Comparison of ENCODE assay signal across 1 cellular context in the genomic region with DNA sequence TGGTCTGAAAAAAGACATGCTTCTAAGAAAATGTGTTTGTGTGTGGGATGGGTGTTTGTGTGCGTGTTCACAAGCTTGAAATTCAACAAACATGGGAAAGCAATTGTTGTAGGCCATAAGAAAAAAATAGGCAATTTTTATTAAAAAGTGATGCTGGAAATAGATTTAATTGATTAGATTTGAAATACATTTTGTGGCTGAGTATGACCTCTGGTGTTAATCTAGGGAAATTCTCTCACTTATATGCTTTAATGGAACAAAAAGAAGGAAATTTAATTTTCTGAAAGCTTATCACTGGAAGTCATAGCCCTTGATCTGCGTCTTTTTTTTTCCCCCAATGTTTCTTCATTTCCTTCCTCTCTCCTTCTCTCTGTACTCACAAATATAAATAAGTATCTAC.
TF ChIP-seq lines count a peak whose summit lies in the region.

No MANE protein-coding gene starts in this region.

TF ChIP-seq in H1, 55 proteins besides CTCF, POLR2A, EP300 and RAD21:
- no peak for TF ChIP-seq SIX5 (IDR thresholded peaks at IDR 0.05; ENCODE audit: low read depth, low read length)
- no peak for TF ChIP-seq YY1 (IDR thresholded peaks at IDR 0.05; ENCODE audit: low read depth, low read length)
- TF ChIP-seq CBX5 (IDR thresholded peaks at IDR 0.05; ENCODE audit: low read depth, low read length), result no peak
- TF ChIP-seq SIRT6 (IDR thresholded peaks at IDR 0.05; ENCODE audit: low read length), result no peak
- TF ChIP-seq CHD1 (IDR thresholded peaks at IDR 0.05; ENCODE audit: low read depth, low read length), result no peak
- no peak for TF ChIP-seq TAF7 (optimal IDR thresholded peaks at IDR 0.05; ENCODE audit: borderline replicate concordance, low read depth, low read length)
- no peak for TF ChIP-seq PHF8 (conservative IDR thresholded peaks at IDR 0.05; ENCODE audit: low read depth, low read length)
- no peak for TF ChIP-seq RBBP5 (IDR thresholded peaks at IDR 0.05; ENCODE audit: borderline replicate concordance, low read depth, low read length)
- no peak for TF ChIP-seq NANOG (IDR thresholded peaks at IDR 0.05; ENCODE audit: insufficient read depth, low read depth, low read length, poor library complexity, severe bottlenecking)
- no peak for TF ChIP-seq JUN (IDR thresholded peaks at IDR 0.05; ENCODE audit: low read depth, low read length)
- no peak for TF ChIP-seq NRF1 (IDR thresholded peaks at IDR 0.05; ENCODE audit: low read depth, low read length)
- no peak for TF ChIP-seq JUND (IDR thresholded peaks at IDR 0.05; ENCODE audit: low read length)
- TF ChIP-seq SP4 (IDR thresholded peaks at IDR 0.05; ENCODE audit: low read length), result no peak
- TF ChIP-seq E2F6 (IDR thresholded peaks at IDR 0.05), result no peak
- no peak for TF ChIP-seq FOSL1 (IDR thresholded peaks at IDR 0.05; ENCODE audit: insufficient read depth, low read depth, low read length)
